ENCODE assay signal across 13 cellular contexts in the genomic region with DNA sequence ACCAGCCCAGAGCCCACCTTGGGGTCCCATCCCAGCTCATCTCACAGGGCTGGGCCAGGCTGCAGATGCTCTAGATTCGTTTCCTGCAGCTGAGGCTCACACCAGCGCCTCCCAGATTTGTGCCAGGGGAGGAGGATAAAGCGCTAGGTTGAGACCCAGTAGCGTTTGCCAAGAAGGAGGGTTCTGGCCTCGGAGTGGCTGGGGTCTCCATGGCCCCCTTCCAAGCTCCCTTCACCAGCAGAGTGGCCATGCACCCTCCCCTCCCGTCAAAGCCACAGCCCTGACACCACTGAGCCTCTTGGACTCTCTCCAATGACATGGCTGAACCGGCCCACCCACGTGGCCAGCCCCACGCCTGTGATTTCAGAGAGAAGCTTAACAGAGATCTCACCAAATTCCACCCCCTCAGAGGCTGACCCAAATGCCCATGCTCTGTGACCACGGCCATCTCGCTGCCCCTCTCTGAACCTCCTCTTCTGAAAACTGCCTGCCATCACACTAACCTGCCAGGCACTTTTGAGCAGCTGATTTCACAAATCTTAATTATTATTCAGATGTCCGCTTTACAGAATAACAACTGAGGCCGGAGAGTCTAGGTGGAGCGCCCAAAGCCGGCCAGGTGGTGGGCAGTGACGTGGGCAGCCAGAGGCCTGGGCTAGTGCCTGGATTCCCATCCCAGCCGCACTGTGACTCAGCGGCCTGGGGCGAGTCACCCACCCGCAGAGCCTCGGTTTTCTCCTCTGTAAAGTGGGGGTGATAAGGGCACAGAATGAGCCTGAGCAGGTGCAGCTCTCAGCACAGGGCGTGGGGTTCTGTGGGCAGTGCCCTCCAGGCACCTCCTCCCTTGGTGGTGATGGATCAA.
DNase-seq lines count a peak whose midpoint lies in the region; ATAC-seq and TF ChIP-seq lines count a peak whose summit lies in the region.
"Had no signal": no experiment of that assay in that cellular context is flagged by ENCODE, and none has a peak within 500 bp of the region (broad histone marks: within the 10 kb centered on the region; RNA-seq: fewer than 3 reads in every experiment).

No MANE protein-coding gene starts in this region.

- H3K4me2 ChIP-seq in osteoblast (ENCODE audit: insufficient read depth, low read length), result peak overlapping the region; percentile 17

- DNase-seq in CD14-positive monocyte (ENCODE audit: low spot score) (no peak), NCI-H1092 (lab: John Stamatoyannopoulos, UW) (peak; percentile 30), osteoblast (ENCODE audit: insufficient read length, low spot score, missing footprints) (peak; percentile 94), BE2C (no peak), NCI-H524 (lab: John Stamatoyannopoulos, UW) (no peak)
- DNase-seq: Caco-2; dermis blood vessel endothelial cell; naive B cell; stimulated activated CD4-positive, alpha-beta T cell treated with anti-CD3 and anti-CD28 coated beads, Interleukin-2, amount 100 ng/mL, for 24 hours had no signal

- H3K36me3 ChIP-seq in osteoblast (ENCODE audit: insufficient read depth, low read length) (no peaks in the 10 kb centered on the region), BE2C (no peaks in the 10 kb centered on the region)

- no peak for TF ChIP-seq CTCF in CD14-positive monocyte (IDR thresholded peaks at IDR 0.05)
- no peak for TF ChIP-seq CTCF in osteoblast (IDR thresholded peaks at IDR 0.05; ENCODE audit: extremely low read depth, low read depth, low read length)
- TF ChIP-seq CTCF in BE2C (IDR thresholded peaks at IDR 0.05; ENCODE audit: low read depth, low read length), result no peak

- no peak overlapping the region for H3K4me3 Mint-ChIP-seq in CD14-positive monocyte
- H3K4me3 Mint-ChIP-seq in dendritic cell treated with granulocyte-macrophage colony-stimulating factor and Interleukin-4, amounts not matched to agents 40 ng/mL and 50 ng/mL, for 4 days, result no peak overlapping the region

- H3K27me3 ChIP-seq in osteoblast (ENCODE audit: insufficient read depth, low read length) (no peaks in the 10 kb centered on the region), BE2C (no peaks in the 10 kb centered on the region)

- ATAC-seq in GM19035 (IDR thresholded peaks at IDR 0.05; ENCODE audit: unreplicated experiment) (no peak), GM19397 (IDR thresholded peaks at IDR 0.05; ENCODE audit: unreplicated experiment) (no peak)

- peaks cover 4 to 7% (median 6%) of the 10 kb centered on the region in 3 donors for H3K27me3 Mint-ChIP-seq in CD14-positive monocyte (ENCODE audit: low read depth in 3 of 3)
- H3K27me3 Mint-ChIP-seq in dendritic cell treated with granulocyte-macrophage colony-stimulating factor and Interleukin-4, amounts not matched to agents 40 ng/mL and 50 ng/mL, for 4 days, result no peaks in the 10 kb centered on the region

- H3K4me3 ChIP-seq in osteoblast (ENCODE audit: insufficient read depth, low read length) (no peak overlapping the region), BE2C (ENCODE audit: low read depth, low read length) (no peak overlapping the region)

- H2AFZ ChIP-seq in osteoblast (ENCODE audit: low read length), result peak overlapping the region; percentile 13

- no peak overlapping the region for H3K27ac ChIP-seq in osteoblast (ENCODE audit: low read depth, low read length)

- peaks cover 21% of the 10 kb centered on the region for H3K4me1 ChIP-seq in osteoblast (ENCODE audit: insufficient read depth, low read length)
- H3K4me1 ChIP-seq in BE2C, result peaks cover 26% of the 10 kb centered on the region

- H3K27ac Mint-ChIP-seq in CD14-positive monocyte, result peak overlapping the region in 4 of 7 donors; percentile 31 to 68 (median 42)
- H3K27ac Mint-ChIP-seq in dendritic cell treated with granulocyte-macrophage colony-stimulating factor and Interleukin-4, amounts not matched to agents 40 ng/mL and 50 ng/mL, for 4 days, result peak overlapping the region; percentile 23
- H3K27ac Mint-ChIP-seq: activated T-helper 2 cell treated with anti-CD3 and anti-CD28 coated beads, Interferon-gamma antibody, Interleukin-2, Interleukin-4, amounts not matched to agents 10 μg/mL and 5 μg/mL and 100 μg/mL, durations not matched to agents 14 hours and 24 hours and 36 hours; naive B cell had no signal

- peaks cover 23% of the 10 kb centered on the region for H3K4me1 Mint-ChIP-seq in CD14-positive monocyte
- H3K4me1 Mint-ChIP-seq in dendritic cell treated with granulocyte-macrophage colony-stimulating factor and Interleukin-4, amounts not matched to agents 40 ng/mL and 50 ng/mL, for 4 days (ENCODE audit: low read depth), result peaks cover 67% of the 10 kb centered on the region

- intact Hi-C loops in CD14-positive monocyte (cut with micrococcal nuclease), result loop anchor here (5.0 to 10.0 kb wide), 2 partner anchors 32 to 140 kb away; no protein-coding TSS in a partner anchor
- intact Hi-C loops in dendritic cell treated with granulocyte-macrophage colony-stimulating factor and Interleukin-4, amounts not matched to agents 40 ng/mL and 50 ng/mL, for 4 days (cut with micrococcal nuclease), result no loop called here

- peaks cover 0 to 3% (median 0%) of the 10 kb centered on the region in 7 donors for H3K9me3 Mint-ChIP-seq in CD14-positive monocyte
- H3K9me3 Mint-ChIP-seq in dendritic cell treated with granulocyte-macrophage colony-stimulating factor and Interleukin-4, amounts not matched to agents 40 ng/mL and 50 ng/mL, for 4 days, result no peaks in the 10 kb centered on the region
- H3K9me3 Mint-ChIP-seq: activated T-helper 2 cell treated with anti-CD3 and anti-CD28 coated beads, Interferon-gamma antibody, Interleukin-2, Interleukin-4, amounts not matched to agents 10 μg/mL and 5 μg/mL and 100 μg/mL, durations not matched to agents 14 hours and 24 hours and 36 hours; naive B cell had no signal

- H3K79me2 ChIP-seq in osteoblast (ENCODE audit: insufficient read depth, low read length), result no peaks in the 10 kb centered on the region

- H4K20me1 ChIP-seq in osteoblast (ENCODE audit: insufficient read depth, low read length), result no peaks in the 10 kb centered on the region

- H3K9me3 ChIP-seq in osteoblast (ENCODE audit: low read depth, low read length) (no peaks in the 10 kb centered on the region), BE2C (no peaks in the 10 kb centered on the region)
- H3K9me3 ChIP-seq: Caco-2 had no signal

- no peaks in the 10 kb centered on the region for H3K36me3 Mint-ChIP-seq in CD14-positive monocyte
- H3K36me3 Mint-ChIP-seq in dendritic cell treated with granulocyte-macrophage colony-stimulating factor and Interleukin-4, amounts not matched to agents 40 ng/mL and 50 ng/mL, for 4 days (ENCODE audit: low read depth), result no peaks in the 10 kb centered on the region
- H3K36me3 Mint-ChIP-seq: naive B cell had no signal

Comparison
In these comparisons a context has a peak if more than half of its experiments do, and no peak if none do; other contexts are left out.
1. DNase-seq: peak in NCI-H1092 (single experiment) and osteoblast (single experiment); none in CD14-positive monocyte (single experiment), BE2C (single experiment) and NCI-H524 (0 of 2).